19 cellular contexts compared by ENCODE assay signal in genomic region chr5:177249761-177250537, GRCh38.
"Had no signal": no experiment of that assay in that cellular context is flagged by ENCODE, and none has a peak within 500 bp of the region (broad histone marks: within the 10 kb centered on the region; RNA-seq: fewer than 3 reads in every experiment).

No MANE protein-coding gene starts in this region.

- H3K4me3 Mint-ChIP-seq: activated CD4-positive, alpha-beta T cell treated with anti-CD3 and anti-CD28 coated beads, Interleukin-2, amount 10 ng/mL, durations not matched to agents 24 days and 14 days; activated naive CD4-positive, alpha-beta T cell treated with anti-CD3 and anti-CD28 coated beads, Interleukin-2, amount 10 ng/mL, durations not matched to agents 7 days and 5 days; natural killer cell had no signal

- H3K9me3 Mint-ChIP-seq: activated CD4-positive, alpha-beta T cell treated with anti-CD3 and anti-CD28 coated beads, Interleukin-2, amount 10 ng/mL, durations not matched to agents 24 days and 14 days; activated naive CD4-positive, alpha-beta T cell treated with anti-CD3 and anti-CD28 coated beads, Interleukin-2, amount 10 ng/mL, durations not matched to agents 7 days and 5 days; activated T-helper 2 cell treated with anti-CD3 and anti-CD28 coated beads, Interferon-gamma antibody, Interleukin-2, Interleukin-4, amounts not matched to agents 10 μg/mL and 5 μg/mL and 100 μg/mL, durations not matched to agents 14 hours and 24 hours and 36 hours; natural killer cell had no signal

- H3K27me3 ChIP-seq: adrenal gland, heart right ventricle, neutrophil, stomach, testis, upper lobe of right lung had no signal

- ATAC-seq: natural killer cell, right cardiac atrium, upper lobe of right lung had no signal

- DNase-seq: activated CD4-positive, alpha-beta T cell treated with anti-CD3 and anti-CD28 coated beads, Interleukin-2, amount 10 ng/mL, durations not matched to agents 24 days and 14 days; activated CD4-positive, CD25-positive, alpha-beta regulatory T cell; activated CD8-positive, alpha-beta memory T cell treated with anti-CD3 and anti-CD28 coated beads, Interleukin-2, amount 50 U/mL, for 48 hours; activated naive CD4-positive, alpha-beta T cell treated with anti-CD3 and anti-CD28 coated beads, Interleukin-2, amount 10 ng/mL, durations not matched to agents 7 days and 5 days; adrenal gland; heart right ventricle; mammary epithelial cell; natural killer cell; right cardiac atrium; stimulated activated CD4-positive, alpha-beta T cell treated with anti-CD3 and anti-CD28 coated beads, Interleukin-4, amount 100 ng/mL, for 4 hours; stimulated activated CD8-positive, alpha-beta memory T cell treated with anti-CD3 and anti-CD28 coated beads, Interleukin-4, amount 100 ng/mL, for 48 hours; stomach; T-helper 2 cell; testis; upper lobe of right lung had no signal

- H3K4me1 ChIP-seq: adrenal gland, stomach, testis, upper lobe of right lung had no signal

- H3K27ac Mint-ChIP-seq: activated CD4-positive, alpha-beta T cell treated with anti-CD3 and anti-CD28 coated beads, Interleukin-2, amount 10 ng/mL, durations not matched to agents 24 days and 14 days; activated naive CD4-positive, alpha-beta T cell treated with anti-CD3 and anti-CD28 coated beads, Interleukin-2, amount 10 ng/mL, durations not matched to agents 7 days and 5 days; activated T-helper 2 cell treated with anti-CD3 and anti-CD28 coated beads, Interferon-gamma antibody, Interleukin-2, Interleukin-4, amounts not matched to agents 10 μg/mL and 5 μg/mL and 100 μg/mL, durations not matched to agents 14 hours and 24 hours and 36 hours; natural killer cell had no signal

- H3K27me3 Mint-ChIP-seq: activated CD4-positive, alpha-beta T cell treated with anti-CD3 and anti-CD28 coated beads, Interleukin-2, amount 10 ng/mL, durations not matched to agents 24 days and 14 days; activated naive CD4-positive, alpha-beta T cell treated with anti-CD3 and anti-CD28 coated beads, Interleukin-2, amount 10 ng/mL, durations not matched to agents 7 days and 5 days had no signal

- H3K4me1 Mint-ChIP-seq: activated naive CD4-positive, alpha-beta T cell treated with anti-CD3 and anti-CD28 coated beads, Interleukin-2, amount 10 ng/mL, durations not matched to agents 7 days and 5 days; natural killer cell had no signal

- H3K4me3 ChIP-seq: adrenal gland, heart right ventricle, smooth muscle cell, stomach, testis, upper lobe of right lung had no signal

- H3K9me3 ChIP-seq: adrenal gland, heart right ventricle, neutrophil, stomach, testis, upper lobe of right lung had no signal

- H3K27ac ChIP-seq: adrenal gland, epithelial cell of prostate, neutrophil, stomach, testis, upper lobe of right lung had no signal
